ENCODE assay signal across 8 cellular contexts in the genomic region with DNA sequence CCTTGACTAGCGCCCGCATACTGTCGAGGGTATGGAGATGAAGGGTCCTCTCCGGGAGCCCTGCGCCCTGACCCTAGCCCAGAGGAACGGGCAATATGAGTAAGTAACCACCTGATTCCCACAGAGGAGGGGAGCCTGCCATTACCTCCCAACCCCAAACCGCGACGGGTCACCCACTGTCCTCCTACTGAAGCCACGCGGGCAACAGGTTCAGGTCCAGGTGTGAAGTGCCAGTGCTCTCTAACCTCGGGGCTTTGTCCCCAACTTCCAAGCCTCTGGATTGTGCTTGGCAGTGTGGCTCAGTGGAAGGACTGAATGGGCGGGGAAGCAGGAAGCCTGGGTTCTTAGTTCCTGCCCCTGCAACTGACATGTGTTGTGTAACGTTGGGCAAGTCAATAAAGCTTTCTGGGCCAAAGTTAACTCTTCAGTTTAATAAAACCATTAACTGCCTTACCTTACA. TPM values are rescaled to one million over a fixed set of nuclear protein-coding genes. Genes with fewer than 3 reads are reported as not detected.
DNase-seq lines count a peak whose midpoint lies in the region; ATAC-seq and TF ChIP-seq lines count a peak whose summit lies in the region.

No MANE protein-coding gene starts in this region.

- CTCF ChIA-PET in naive thymus-derived CD4-positive, alpha-beta T cell (lab: Charles Lee), result interaction anchor here (1.6 kb wide), 1 partner anchor 8 kb away, joined by 4 read pairs; no protein-coding TSS in a partner anchor

- peak; percentile 2 for DNase-seq in DMS153 treated with DMSO at 0.1 percent for 48 hours (lab: John Stamatoyannopoulos, UW; ENCODE audit: unreplicated experiment)
- no peak for DNase-seq in DMS153 (lab: John Stamatoyannopoulos, UW)
- DNase-seq in RWPE2 (ENCODE audit: low spot score), result no peak
- peak; percentile 64 for DNase-seq in endodermal cell
- peak in 1 of 9 donors; percentile 19 for DNase-seq in naive thymus-derived CD4-positive, alpha-beta T cell
- no peak for DNase-seq in NCI-H2196 treated with DMSO at 0.1 percent for 48 hours (lab: John Stamatoyannopoulos, UW; ENCODE audit: unreplicated experiment)

- H3K27ac ChIP-seq in RWPE2 (ENCODE audit: poor library complexity, severe bottlenecking), result no peak overlapping the region
- H3K27ac ChIP-seq in endodermal cell (ENCODE audit: low read depth, low read length), result no peak overlapping the region
- peak overlapping the region; percentile 21 for H3K27ac ChIP-seq in naive thymus-derived CD4-positive, alpha-beta T cell (ENCODE audit: low read depth, low read length)

- H3K4me1 Mint-ChIP-seq in endodermal cell, result peaks cover 24% of the 10 kb centered on the region
- peaks cover 8 to 22% (median 16%) of the 10 kb centered on the region in 7 donors for H3K4me1 Mint-ChIP-seq in naive thymus-derived CD4-positive, alpha-beta T cell

- peak overlapping the region; percentile 70 for H3K4me3 Mint-ChIP-seq in endodermal cell
- peak overlapping the region; percentile 15 to 83 (median 62) for H3K4me3 Mint-ChIP-seq in naive thymus-derived CD4-positive, alpha-beta T cell

- 4% methylated on average over 9 of the region's 14 CpGs; no CpG with 5 or more reads in 1 of the 2 experiments for WGBS in endodermal cell (ENCODE audit: insufficient coverage in 1 of 2, insufficient read length in 1 of 2), 2 experiments

- H3K9ac ChIP-seq in endodermal cell (ENCODE audit: extremely low read depth, low read length, poor library complexity, severe bottlenecking), result peak overlapping the region; percentile 39

- H3K9me3 ChIP-seq in RWPE2 (ENCODE audit: severe bottlenecking) (no peaks in the 10 kb centered on the region), endodermal cell (ENCODE audit: control insufficient read depth, low read length) (no peaks in the 10 kb centered on the region)
- H3K9me3 ChIP-seq in naive thymus-derived CD4-positive, alpha-beta T cell (ENCODE audit: control insufficient read depth in 2 of 3, low read length in 3 of 3), result no peaks in the 10 kb centered on the region

- no peaks in the 10 kb centered on the region for H3K27me3 ChIP-seq in RWPE2 (ENCODE audit: insufficient read depth, poor library complexity, severe bottlenecking)
- no peaks in the 10 kb centered on the region for H3K27me3 ChIP-seq in endodermal cell (ENCODE audit: control insufficient read depth, insufficient read depth, low read length, poor library complexity, severe bottlenecking)
- no peaks in the 10 kb centered on the region for H3K27me3 ChIP-seq in naive thymus-derived CD4-positive, alpha-beta T cell (ENCODE audit: control insufficient read depth in 2 of 2, insufficient read depth in 2 of 2, low read length in 2 of 2)

- intact Hi-C loops in naive thymus-derived CD4-positive, alpha-beta T cell (cut with micrococcal nuclease), result loop anchor here in 1 of 2 donors (2.0 to 5.0 kb wide), 3 partner anchors 18 to 92 kb away; a partner anchor contains a TSS

- H3K36me3 Mint-ChIP-seq in endodermal cell (ENCODE audit: low read depth), result peaks cover 10% of the 10 kb centered on the region
- H3K36me3 Mint-ChIP-seq in naive thymus-derived CD4-positive, alpha-beta T cell, result peaks cover 0 to 4% (median 0%) of the 10 kb centered on the region in 5 donors

- H3K4me1 ChIP-seq in RWPE2 (ENCODE audit: insufficient read depth, poor library complexity, severe bottlenecking) (no peaks in the 10 kb centered on the region), endodermal cell (ENCODE audit: control insufficient read depth, insufficient read depth, low read length) (no peaks in the 10 kb centered on the region)
- H3K4me1 ChIP-seq in naive thymus-derived CD4-positive, alpha-beta T cell (ENCODE audit: control insufficient read depth in 2 of 2, insufficient read depth in 2 of 2, low read length in 2 of 2), result no peaks in the 10 kb centered on the region

- POLR2A ChIA-PET in naive thymus-derived CD4-positive, alpha-beta T cell (lab: Charles Lee), result no interaction called here

- no peaks in the 10 kb centered on the region for H3K27me3 Mint-ChIP-seq in endodermal cell (ENCODE audit: insufficient read depth)
- H3K27me3 Mint-ChIP-seq in naive thymus-derived CD4-positive, alpha-beta T cell, result peaks cover 0 to 10% (median 0%) of the 10 kb centered on the region in 5 donors

- ATAC-seq in HG02973 (IDR thresholded peaks at IDR 0.05; ENCODE audit: unreplicated experiment) (peak; percentile 33), RWPE2 (ENCODE audit: low read depth) (peak; percentile 57; the same call in 2 of the 3 replicates), HG03108 (IDR thresholded peaks at IDR 0.05; ENCODE audit: unreplicated experiment) (no peak)
- ATAC-seq in naive thymus-derived CD4-positive, alpha-beta T cell, result peak; percentile 29

- H3K36me3 ChIP-seq in RWPE2 (ENCODE audit: low read depth) (peaks cover 7% of the 10 kb centered on the region), endodermal cell (ENCODE audit: control insufficient read depth, insufficient read depth, low read length) (no peaks in the 10 kb centered on the region)
- H3K36me3 ChIP-seq in naive thymus-derived CD4-positive, alpha-beta T cell (ENCODE audit: control insufficient read depth in 2 of 3, insufficient read depth in 3 of 3, low read length in 3 of 3), result no peaks in the 10 kb centered on the region

- TF ChIP-seq CTCF in RWPE2 (IDR thresholded peaks at IDR 0.05; ENCODE audit: poor library complexity, severe bottlenecking) (no peak), endodermal cell (conservative IDR thresholded peaks at IDR 0.05) (no peak)

- H3K4me3 ChIP-seq in RWPE2 (ENCODE audit: severe bottlenecking) (peak overlapping the region; percentile 61), endodermal cell (ENCODE audit: low read length) (peak overlapping the region; percentile 81)
- peak overlapping the region; percentile 47 for H3K4me3 ChIP-seq in naive thymus-derived CD4-positive, alpha-beta T cell (ENCODE audit: low read length)

- H3K9me3 Mint-ChIP-seq in endodermal cell, result no peaks in the 10 kb centered on the region
- H3K9me3 Mint-ChIP-seq in naive thymus-derived CD4-positive, alpha-beta T cell, result no peaks in the 10 kb centered on the region

- H3K27ac Mint-ChIP-seq in endodermal cell, result peak overlapping the region; percentile 15
- H3K27ac Mint-ChIP-seq in naive thymus-derived CD4-positive, alpha-beta T cell, result peak overlapping the region in 4 of 9 donors; percentile 7 to 29 (median 18)

RNA-seq across cellular contexts. Expression of a gene that starts 0.7 kb away (rescaled TPM):
- total RNA-seq in endodermal cell, result 10 to 100 TPM; 14.2 to 27.0 TPM
- polyA plus RNA-seq in endodermal cell (2013, experiment 1 of 2), result 21.2 TPM
- 20.2 TPM for polyA plus RNA-seq in endodermal cell (2013, experiment 2 of 2)
- 1 to 10 TPM; 2.7 to 6.2 (median 5.6) TPM for total RNA-seq in naive thymus-derived CD4-positive, alpha-beta T cell
- polyA plus RNA-seq in naive thymus-derived CD4-positive, alpha-beta T cell, result 1 to 10 TPM in 1 of 2 donors, under 1 TPM in 1; 0.47 to 1.9 TPM

RNA-seq across cellular contexts. Expression of a gene that starts 17.5 kb away (rescaled TPM):
- total RNA-seq in endodermal cell, result 100 to 1,000 TPM in 1 of 2 donors, 10 to 100 TPM in 1; 83.3 to 146 TPM
- polyA plus RNA-seq in endodermal cell (2013, experiment 1 of 2), result 79.0 TPM
- polyA plus RNA-seq in endodermal cell (2013, experiment 2 of 2), result 77.4 TPM
- 1 to 10 TPM in 3 of 5 experiments, under 1 TPM in 1, not detected in 1; 0.72 to 2.9 (median 1.7) TPM for total RNA-seq in naive thymus-derived CD4-positive, alpha-beta T cell
- polyA plus RNA-seq in naive thymus-derived CD4-positive, alpha-beta T cell, result 1 to 10 TPM; 3.3 to 5.0 TPM

Comparison
In these comparisons a context has a peak if more than half of its experiments do, and no peak if none do; other contexts are left out.
1. DNase-seq: peak in DMS153 treated with DMSO at 0.1 percent for 48 hours (single experiment) and endodermal cell (single experiment); none in DMS153 (single experiment), RWPE2 (single experiment) and NCI-H2196 treated with DMSO at 0.1 percent for 48 hours (single experiment).
2. RNA of a gene that starts 17.5 kb away (total RNA-seq): 83.3 to 146 TPM in endodermal cell; 0.72 to 2.9 TPM in naive thymus-derived CD4-positive, alpha-beta T cell; every median in the first group is over 10 times any median in the second.
3. Peak in every context shown above with its lines, with median percentiles within 50 percentile points of each other: H3K4me3 ChIP-seq.